In genomic region chr9:32136700-32137339, GRCh38 we compare ENCODE assay signal across 1 cellular context.
TF ChIP-seq lines count a peak whose summit lies in the region.

No MANE protein-coding gene starts in this region.

TF ChIP-seq in HepG2, 621 proteins besides CTCF, POLR2A, EP300 and RAD21 (continued from another document and continues in another):
- TF ChIP-seq MTA3 (CRISPR knock-in tag; IDR thresholded peaks at IDR 0.05) (no peak), ZNF558 (CRISPR knock-in tag; IDR thresholded peaks at IDR 0.05; ENCODE audit: borderline replicate concordance) (no peak), ZNF616 (CRISPR knock-in tag; IDR thresholded peaks at IDR 0.05; ENCODE audit: low read depth) (no peak), ZNF652 (CRISPR knock-in tag; IDR thresholded peaks at IDR 0.05; ENCODE audit: borderline replicate concordance, low read depth) (no peak), FOXP1 (IDR thresholded peaks at IDR 0.05) (0 out of 2 replicates have a peak, but pooled peaks have one; percentile 16), FOXP1 (CRISPR knock-in tag; IDR thresholded peaks at IDR 0.05) (peak; percentile 95), ZNF563 (CRISPR knock-in tag; IDR thresholded peaks at IDR 0.05) (no peak), NFATC3 (CRISPR knock-in tag; IDR thresholded peaks at IDR 0.05) (no peak), AGO2 (optimal IDR thresholded peaks at IDR 0.05; ENCODE audit: low read depth, low read length) (no peak), POLR2AphosphoS5 (IDR thresholded peaks at IDR 0.05; ENCODE audit: low read depth, low read length) (no peak), NCOA5 (CRISPR knock-in tag; IDR thresholded peaks at IDR 0.05) (no peak), ZNF33B (CRISPR knock-in tag; IDR thresholded peaks at IDR 0.05) (no peak), ZNF614 (CRISPR knock-in tag; IDR thresholded peaks at IDR 0.05; ENCODE audit: borderline replicate concordance) (peak; percentile 92), ZC3H13 (CRISPR knock-in tag; IDR thresholded peaks at IDR 0.05) (no peak), ZNF788 (CRISPR knock-in tag; IDR thresholded peaks at IDR 0.05; ENCODE audit: borderline replicate concordance) (peak; percentile 73; the same call in 1 of the 2 replicates), KDM1A (CRISPR knock-in tag; IDR thresholded peaks at IDR 0.05) (peak; percentile 68; the same call in 1 of the 2 replicates), ZNF547 (CRISPR knock-in tag; IDR thresholded peaks at IDR 0.05) (no peak), ZBTB43 (CRISPR knock-in tag; conservative IDR thresholded peaks at IDR 0.05) (no peak; the same call in 1 of the 2 replicates), HNRNPK (IDR thresholded peaks at IDR 0.05; ENCODE audit: low read depth, low read length, poor library complexity, severe bottlenecking) (no peak), RERE (CRISPR knock-in tag; IDR thresholded peaks at IDR 0.05; ENCODE audit: low read depth) (peak; percentile 90), ZSCAN5A (CRISPR knock-in tag; IDR thresholded peaks at IDR 0.05; ENCODE audit: borderline replicate concordance) (peak; percentile 78; the same call in 1 of the 2 replicates), ZNF550 (CRISPR knock-in tag; IDR thresholded peaks at IDR 0.05; ENCODE audit: borderline replicate concordance) (no peak), ZNF749 (CRISPR knock-in tag; IDR thresholded peaks at IDR 0.05; ENCODE audit: borderline replicate concordance) (no peak)
- TF ChIP-seq, protein P1, sequence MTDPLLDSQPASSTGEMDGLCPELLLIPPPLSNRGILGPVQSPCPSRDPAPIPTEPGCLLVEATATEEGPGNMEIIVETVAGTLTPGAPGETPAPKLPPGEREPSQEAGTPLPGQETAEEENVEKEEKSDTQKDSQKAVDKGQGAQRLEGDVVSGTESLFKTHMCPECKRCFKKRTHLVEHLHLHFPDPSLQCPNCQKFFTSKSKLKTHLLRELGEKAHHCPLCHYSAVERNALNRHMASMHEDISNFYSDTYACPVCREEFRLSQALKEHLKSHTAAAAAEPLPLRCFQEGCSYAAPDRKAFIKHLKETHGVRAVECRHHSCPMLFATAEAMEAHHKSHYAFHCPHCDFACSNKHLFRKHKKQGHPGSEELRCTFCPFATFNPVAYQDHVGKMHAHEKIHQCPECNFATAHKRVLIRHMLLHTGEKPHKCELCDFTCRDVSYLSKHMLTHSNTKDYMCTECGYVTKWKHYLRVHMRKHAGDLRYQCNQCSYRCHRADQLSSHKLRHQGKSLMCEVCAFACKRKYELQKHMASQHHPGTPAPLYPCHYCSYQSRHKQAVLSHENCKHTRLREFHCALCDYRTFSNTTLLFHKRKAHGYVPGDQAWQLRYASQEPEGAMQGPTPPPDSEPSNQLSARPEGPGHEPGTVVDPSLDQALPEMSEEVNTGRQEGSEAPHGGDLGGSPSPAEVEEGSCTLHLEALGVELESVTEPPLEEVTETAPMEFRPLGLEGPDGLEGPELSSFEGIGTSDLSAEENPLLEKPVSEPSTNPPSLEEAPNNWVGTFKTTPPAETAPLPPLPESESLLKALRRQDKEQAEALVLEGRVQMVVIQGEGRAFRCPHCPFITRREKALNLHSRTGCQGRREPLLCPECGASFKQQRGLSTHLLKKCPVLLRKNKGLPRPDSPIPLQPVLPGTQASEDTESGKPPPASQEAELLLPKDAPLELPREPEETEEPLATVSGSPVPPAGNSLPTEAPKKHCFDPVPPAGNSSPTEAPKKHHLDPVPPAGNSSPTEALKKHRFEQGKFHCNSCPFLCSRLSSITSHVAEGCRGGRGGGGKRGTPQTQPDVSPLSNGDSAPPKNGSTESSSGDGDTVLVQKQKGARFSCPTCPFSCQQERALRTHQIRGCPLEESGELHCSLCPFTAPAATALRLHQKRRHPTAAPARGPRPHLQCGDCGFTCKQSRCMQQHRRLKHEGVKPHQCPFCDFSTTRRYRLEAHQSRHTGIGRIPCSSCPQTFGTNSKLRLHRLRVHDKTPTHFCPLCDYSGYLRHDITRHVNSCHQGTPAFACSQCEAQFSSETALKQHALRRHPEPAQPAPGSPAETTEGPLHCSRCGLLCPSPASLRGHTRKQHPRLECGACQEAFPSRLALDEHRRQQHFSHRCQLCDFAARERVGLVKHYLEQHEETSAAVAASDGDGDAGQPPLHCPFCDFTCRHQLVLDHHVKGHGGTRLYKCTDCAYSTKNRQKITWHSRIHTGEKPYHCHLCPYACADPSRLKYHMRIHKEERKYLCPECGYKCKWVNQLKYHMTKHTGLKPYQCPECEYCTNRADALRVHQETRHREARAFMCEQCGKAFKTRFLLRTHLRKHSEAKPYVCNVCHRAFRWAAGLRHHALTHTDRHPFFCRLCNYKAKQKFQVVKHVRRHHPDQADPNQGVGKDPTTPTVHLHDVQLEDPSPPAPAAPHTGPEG (CRISPR knock-in tag; IDR thresholded peaks at IDR 0.05): no peak
- TF ChIP-seq, protein P2, sequence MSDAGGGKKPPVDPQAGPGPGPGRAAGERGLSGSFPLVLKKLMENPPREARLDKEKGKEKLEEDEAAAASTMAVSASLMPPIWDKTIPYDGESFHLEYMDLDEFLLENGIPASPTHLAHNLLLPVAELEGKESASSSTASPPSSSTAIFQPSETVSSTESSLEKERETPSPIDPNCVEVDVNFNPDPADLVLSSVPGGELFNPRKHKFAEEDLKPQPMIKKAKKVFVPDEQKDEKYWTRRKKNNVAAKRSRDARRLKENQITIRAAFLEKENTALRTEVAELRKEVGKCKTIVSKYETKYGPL (CRISPR knock-in tag; IDR thresholded peaks at IDR 0.05): peak; percentile 79
- TF ChIP-seq, protein P3, sequence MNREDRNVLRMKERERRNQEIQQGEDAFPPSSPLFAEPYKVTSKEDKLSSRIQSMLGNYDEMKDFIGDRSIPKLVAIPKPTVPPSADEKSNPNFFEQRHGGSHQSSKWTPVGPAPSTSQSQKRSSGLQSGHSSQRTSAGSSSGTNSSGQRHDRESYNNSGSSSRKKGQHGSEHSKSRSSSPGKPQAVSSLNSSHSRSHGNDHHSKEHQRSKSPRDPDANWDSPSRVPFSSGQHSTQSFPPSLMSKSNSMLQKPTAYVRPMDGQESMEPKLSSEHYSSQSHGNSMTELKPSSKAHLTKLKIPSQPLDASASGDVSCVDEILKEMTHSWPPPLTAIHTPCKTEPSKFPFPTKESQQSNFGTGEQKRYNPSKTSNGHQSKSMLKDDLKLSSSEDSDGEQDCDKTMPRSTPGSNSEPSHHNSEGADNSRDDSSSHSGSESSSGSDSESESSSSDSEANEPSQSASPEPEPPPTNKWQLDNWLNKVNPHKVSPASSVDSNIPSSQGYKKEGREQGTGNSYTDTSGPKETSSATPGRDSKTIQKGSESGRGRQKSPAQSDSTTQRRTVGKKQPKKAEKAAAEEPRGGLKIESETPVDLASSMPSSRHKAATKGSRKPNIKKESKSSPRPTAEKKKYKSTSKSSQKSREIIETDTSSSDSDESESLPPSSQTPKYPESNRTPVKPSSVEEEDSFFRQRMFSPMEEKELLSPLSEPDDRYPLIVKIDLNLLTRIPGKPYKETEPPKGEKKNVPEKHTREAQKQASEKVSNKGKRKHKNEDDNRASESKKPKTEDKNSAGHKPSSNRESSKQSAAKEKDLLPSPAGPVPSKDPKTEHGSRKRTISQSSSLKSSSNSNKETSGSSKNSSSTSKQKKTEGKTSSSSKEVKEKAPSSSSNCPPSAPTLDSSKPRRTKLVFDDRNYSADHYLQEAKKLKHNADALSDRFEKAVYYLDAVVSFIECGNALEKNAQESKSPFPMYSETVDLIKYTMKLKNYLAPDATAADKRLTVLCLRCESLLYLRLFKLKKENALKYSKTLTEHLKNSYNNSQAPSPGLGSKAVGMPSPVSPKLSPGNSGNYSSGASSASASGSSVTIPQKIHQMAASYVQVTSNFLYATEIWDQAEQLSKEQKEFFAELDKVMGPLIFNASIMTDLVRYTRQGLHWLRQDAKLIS (CRISPR knock-in tag; IDR thresholded peaks at IDR 0.05): no peak
- TF ChIP-seq, protein P4, sequence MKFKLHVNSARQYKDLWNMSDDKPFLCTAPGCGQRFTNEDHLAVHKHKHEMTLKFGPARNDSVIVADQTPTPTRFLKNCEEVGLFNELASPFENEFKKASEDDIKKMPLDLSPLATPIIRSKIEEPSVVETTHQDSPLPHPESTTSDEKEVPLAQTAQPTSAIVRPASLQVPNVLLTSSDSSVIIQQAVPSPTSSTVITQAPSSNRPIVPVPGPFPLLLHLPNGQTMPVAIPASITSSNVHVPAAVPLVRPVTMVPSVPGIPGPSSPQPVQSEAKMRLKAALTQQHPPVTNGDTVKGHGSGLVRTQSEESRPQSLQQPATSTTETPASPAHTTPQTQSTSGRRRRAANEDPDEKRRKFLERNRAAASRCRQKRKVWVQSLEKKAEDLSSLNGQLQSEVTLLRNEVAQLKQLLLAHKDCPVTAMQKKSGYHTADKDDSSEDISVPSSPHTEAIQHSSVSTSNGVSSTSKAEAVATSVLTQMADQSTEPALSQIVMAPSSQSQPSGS (CRISPR knock-in tag; IDR thresholded peaks at IDR 0.05): peak; percentile 98
- TF ChIP-seq, protein P5, sequence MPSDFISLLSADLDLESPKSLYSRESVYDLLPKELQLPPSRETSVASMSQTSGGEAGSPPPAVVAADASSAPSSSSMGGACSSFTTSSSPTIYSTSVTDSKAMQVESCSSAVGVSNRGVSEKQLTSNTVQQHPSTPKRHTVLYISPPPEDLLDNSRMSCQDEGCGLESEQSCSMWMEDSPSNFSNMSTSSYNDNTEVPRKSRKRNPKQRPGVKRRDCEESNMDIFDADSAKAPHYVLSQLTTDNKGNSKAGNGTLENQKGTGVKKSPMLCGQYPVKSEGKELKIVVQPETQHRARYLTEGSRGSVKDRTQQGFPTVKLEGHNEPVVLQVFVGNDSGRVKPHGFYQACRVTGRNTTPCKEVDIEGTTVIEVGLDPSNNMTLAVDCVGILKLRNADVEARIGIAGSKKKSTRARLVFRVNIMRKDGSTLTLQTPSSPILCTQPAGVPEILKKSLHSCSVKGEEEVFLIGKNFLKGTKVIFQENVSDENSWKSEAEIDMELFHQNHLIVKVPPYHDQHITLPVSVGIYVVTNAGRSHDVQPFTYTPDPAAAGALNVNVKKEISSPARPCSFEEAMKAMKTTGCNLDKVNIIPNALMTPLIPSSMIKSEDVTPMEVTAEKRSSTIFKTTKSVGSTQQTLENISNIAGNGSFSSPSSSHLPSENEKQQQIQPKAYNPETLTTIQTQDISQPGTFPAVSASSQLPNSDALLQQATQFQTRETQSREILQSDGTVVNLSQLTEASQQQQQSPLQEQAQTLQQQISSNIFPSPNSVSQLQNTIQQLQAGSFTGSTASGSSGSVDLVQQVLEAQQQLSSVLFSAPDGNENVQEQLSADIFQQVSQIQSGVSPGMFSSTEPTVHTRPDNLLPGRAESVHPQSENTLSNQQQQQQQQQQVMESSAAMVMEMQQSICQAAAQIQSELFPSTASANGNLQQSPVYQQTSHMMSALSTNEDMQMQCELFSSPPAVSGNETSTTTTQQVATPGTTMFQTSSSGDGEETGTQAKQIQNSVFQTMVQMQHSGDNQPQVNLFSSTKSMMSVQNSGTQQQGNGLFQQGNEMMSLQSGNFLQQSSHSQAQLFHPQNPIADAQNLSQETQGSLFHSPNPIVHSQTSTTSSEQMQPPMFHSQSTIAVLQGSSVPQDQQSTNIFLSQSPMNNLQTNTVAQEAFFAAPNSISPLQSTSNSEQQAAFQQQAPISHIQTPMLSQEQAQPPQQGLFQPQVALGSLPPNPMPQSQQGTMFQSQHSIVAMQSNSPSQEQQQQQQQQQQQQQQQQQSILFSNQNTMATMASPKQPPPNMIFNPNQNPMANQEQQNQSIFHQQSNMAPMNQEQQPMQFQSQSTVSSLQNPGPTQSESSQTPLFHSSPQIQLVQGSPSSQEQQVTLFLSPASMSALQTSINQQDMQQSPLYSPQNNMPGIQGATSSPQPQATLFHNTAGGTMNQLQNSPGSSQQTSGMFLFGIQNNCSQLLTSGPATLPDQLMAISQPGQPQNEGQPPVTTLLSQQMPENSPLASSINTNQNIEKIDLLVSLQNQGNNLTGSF (CRISPR knock-in tag; IDR thresholded peaks at IDR 0.05): no peak
